Comparison of ENCODE assay signal across 8 cellular contexts in genomic region chr4:123599920-123600394, GRCh38.
A peak's percentile ranks its signal among the peaks of the same experiment; 100 is the strongest.
DNase-seq lines count a peak whose midpoint lies in the region; ATAC-seq, FAIRE-seq and TF ChIP-seq lines count a peak whose summit lies in the region.

No MANE protein-coding gene starts in this region.

- H3K4me1 Mint-ChIP-seq in activated naive CD8-positive, alpha-beta T cell treated with anti-CD3 and anti-CD28 coated beads, Interleukin-2, amount 50 U/mL, for 24 hours = peaks cover 41% of the 10 kb centered on the region

- peak overlapping the region; percentile 16 for H3K4me3 Mint-ChIP-seq in activated naive CD8-positive, alpha-beta T cell treated with anti-CD3 and anti-CD28 coated beads, Interleukin-2, amount 50 U/mL, for 24 hours

- no peaks in the 10 kb centered on the region for H4K20me1 ChIP-seq in BLaER1

- peak overlapping the region; percentile 79 for H3K27ac Mint-ChIP-seq in activated naive CD8-positive, alpha-beta T cell treated with anti-CD3 and anti-CD28 coated beads, Interleukin-2, amount 50 U/mL, for 24 hours

- H3K4me1 ChIP-seq in BLaER1 (peaks cover 40% of the 10 kb centered on the region), sigmoid colon (peaks cover 0 to 29% (median 21%) of the 10 kb centered on the region in 4 donors)

- peak overlapping the region; percentile 73 for H3K4me2 ChIP-seq in BLaER1

- no peaks in the 10 kb centered on the region for H3K36me3 ChIP-seq in BLaER1
- no peaks in the 10 kb centered on the region for H3K36me3 ChIP-seq in sigmoid colon

- peak overlapping the region; percentile 82 for H3K27ac ChIP-seq in BLaER1
- peak overlapping the region; percentile 37 to 50 (median 46) for H3K27ac ChIP-seq in sigmoid colon

- intact Hi-C loops in sigmoid colon (cut with DNase I) = no loop called here

- peaks cover 6% of the 10 kb centered on the region; the same call in 1 of the 2 replicates for H3K9me3 ChIP-seq in BLaER1
- H3K9me3 ChIP-seq in sigmoid colon = no peaks in the 10 kb centered on the region

- no peak for FAIRE-seq in RCC 7860 (lab: Jason Lieb, UNC)

- peak overlapping the region; percentile 51 for H3K9ac ChIP-seq in BLaER1

- TF ChIP-seq CTCF in sigmoid colon (IDR thresholded peaks at IDR 0.05) = no peak

- TF ChIP-seq POLR2A in sigmoid colon (IDR thresholded peaks at IDR 0.05) = no peak

- H3K4me3 ChIP-seq in BLaER1 (no peak overlapping the region; the same call in 1 of the 2 replicates), sigmoid colon (no peak overlapping the region)

- H3K36me3 Mint-ChIP-seq in activated naive CD8-positive, alpha-beta T cell treated with anti-CD3 and anti-CD28 coated beads, Interleukin-2, amount 50 U/mL, for 24 hours (ENCODE audit: low read depth) = no peaks in the 10 kb centered on the region

- H3K27me3 ChIP-seq in BLaER1 = no peaks in the 10 kb centered on the region
- no peaks in the 10 kb centered on the region for H3K27me3 ChIP-seq in sigmoid colon

- H3K9me3 Mint-ChIP-seq in activated naive CD8-positive, alpha-beta T cell treated with anti-CD3 and anti-CD28 coated beads, Interleukin-2, amount 50 U/mL, for 24 hours = no peaks in the 10 kb centered on the region

- ATAC-seq in GM19025 (IDR thresholded peaks at IDR 0.05; ENCODE audit: low read depth, unreplicated experiment) (peak; percentile 99), HG03139 (IDR thresholded peaks at IDR 0.05; ENCODE audit: unreplicated experiment) (peak; percentile 100)
- ATAC-seq in activated naive CD8-positive, alpha-beta T cell treated with anti-CD3 and anti-CD28 coated beads, Interleukin-2, amount 50 U/mL, for 24 hours = peak; percentile 87

- no peaks in the 10 kb centered on the region for H3K27me3 Mint-ChIP-seq in activated naive CD8-positive, alpha-beta T cell treated with anti-CD3 and anti-CD28 coated beads, Interleukin-2, amount 50 U/mL, for 24 hours

- WGBS in sigmoid colon, 2 donors = 1 to 15% methylated on average over 2 of the region's 2 CpGs

- DNase-seq in RCC 7860 (ENCODE audit: low spot score) (peak; percentile 10), hippocampal formation (lab: John Stamatoyannopoulos, UW) (peak; percentile 15 to 60), sigmoid colon (peak; percentile 79), hepatic stellate cell (ENCODE audit: low spot score) (no peak)
- peak; percentile 51 for DNase-seq in activated naive CD8-positive, alpha-beta T cell treated with anti-CD3 and anti-CD28 coated beads, Interleukin-2, amount 50 U/mL, for 24 hours

- TF ChIP-seq EP300 in sigmoid colon (IDR thresholded peaks at IDR 0.05) = no peak
